In genomic region chr1:24413350-24414163, GRCh38 we compare ENCODE assay signal across 1 cellular context.
A peak's percentile ranks its signal among the peaks of the same experiment; 100 is the strongest.
TF ChIP-seq lines count a peak whose summit lies in the region.

TSS of gene STPG1 (minus strand) at chr1:24413782. CDS start at chr1:24401388, 12,394 bp downstream.

TF ChIP-seq in HepG2, 621 proteins besides CTCF, POLR2A, EP300 and RAD21 (continued from another document and continues in another):
- TF ChIP-seq ZNF318 (CRISPR knock-in tag; IDR thresholded peaks at IDR 0.05), result no peak
- TF ChIP-seq ATF3 (CRISPR knock-in tag; IDR thresholded peaks at IDR 0.05), result 0 out of 2 replicates have a peak, but pooled peaks have one; percentile 29
- TF ChIP-seq ZNF660 (CRISPR knock-in tag; IDR thresholded peaks at IDR 0.05; ENCODE audit: borderline replicate concordance, low read depth), result no peak
- TF ChIP-seq HMGXB3 (CRISPR knock-in tag; IDR thresholded peaks at IDR 0.05; ENCODE audit: borderline replicate concordance), result peak; percentile 91; the same call in 1 of the 2 replicates
- no peak for TF ChIP-seq ZNF746 (CRISPR knock-in tag; IDR thresholded peaks at IDR 0.05)
- TF ChIP-seq ZNF788 (CRISPR knock-in tag; IDR thresholded peaks at IDR 0.05; ENCODE audit: borderline replicate concordance), result peak; percentile 61; the same call in 1 of the 2 replicates
- no peak for TF ChIP-seq HNRNPL (IDR thresholded peaks at IDR 0.05; ENCODE audit: low read depth, low read length)
- TF ChIP-seq FOXO1 (CRISPR knock-in tag; IDR thresholded peaks at IDR 0.05), result peak; percentile 30; the same call in 1 of the 2 replicates
- TF ChIP-seq ZNF547 (CRISPR knock-in tag; IDR thresholded peaks at IDR 0.05), result peak; percentile 74; the same call in 1 of the 2 replicates
- no peak for TF ChIP-seq THYN1 (CRISPR knock-in tag; IDR thresholded peaks at IDR 0.05; ENCODE audit: borderline replicate concordance, low read depth)
- no peak for TF ChIP-seq KLF6 (CRISPR knock-in tag; IDR thresholded peaks at IDR 0.05)
- peak; percentile 75 for TF ChIP-seq RFX3 (CRISPR knock-in tag; IDR thresholded peaks at IDR 0.05)
- peak; percentile 53; the same call in 1 of the 2 replicates for TF ChIP-seq ZNF800 (CRISPR knock-in tag; IDR thresholded peaks at IDR 0.05)
- TF ChIP-seq ZNF512 (CRISPR knock-in tag; IDR thresholded peaks at IDR 0.05), result no peak
- peak; percentile 35 for TF ChIP-seq RXRA (CRISPR knock-in tag; IDR thresholded peaks at IDR 0.05)
- TF ChIP-seq CREB1 (IDR thresholded peaks at IDR 0.05), result no peak
- peak; percentile 76 for TF ChIP-seq CREB1 (CRISPR knock-in tag; IDR thresholded peaks at IDR 0.05)
- TF ChIP-seq HDAC1 (CRISPR knock-in tag; IDR thresholded peaks at IDR 0.05), result peak; percentile 84
- no peak for TF ChIP-seq ZNF510 (CRISPR knock-in tag; IDR thresholded peaks at IDR 0.05; ENCODE audit: low read depth)
- peak; percentile 18; the same call in 1 of the 2 replicates for TF ChIP-seq MAX (IDR thresholded peaks at IDR 0.05)
- TF ChIP-seq TEAD3 (CRISPR knock-in tag; optimal IDR thresholded peaks at IDR 0.05; ENCODE audit: borderline replicate concordance), result peak; percentile 54
- peak; percentile 19; the same call in 1 of the 2 replicates for TF ChIP-seq MTERF4 (CRISPR knock-in tag; IDR thresholded peaks at IDR 0.05)
- TF ChIP-seq FOXA3 (CRISPR knock-in tag; IDR thresholded peaks at IDR 0.05), result 0 out of 2 replicates have a peak, but pooled peaks have one; percentile 6
- no peak for TF ChIP-seq ZNF704 (CRISPR knock-in tag; IDR thresholded peaks at IDR 0.05; ENCODE audit: borderline replicate concordance)
- no peak for TF ChIP-seq HMGA1 (CRISPR knock-in tag; conservative IDR thresholded peaks at IDR 0.05)
- no peak for TF ChIP-seq ZNF335 (CRISPR knock-in tag; IDR thresholded peaks at IDR 0.05)
- peak; percentile 91; the same call in 1 of the 2 replicates for TF ChIP-seq FOXO4 (CRISPR knock-in tag; conservative IDR thresholded peaks at IDR 0.05)
- peak; percentile 79 for TF ChIP-seq PPARG (CRISPR knock-in tag; conservative IDR thresholded peaks at IDR 0.05)
- no peak; the same call in 1 of the 2 replicates for TF ChIP-seq RORA (CRISPR knock-in tag; IDR thresholded peaks at IDR 0.05)
- no peak for TF ChIP-seq ZBTB34 (CRISPR knock-in tag; IDR thresholded peaks at IDR 0.05)
- TF ChIP-seq ATAD3A (CRISPR knock-in tag; IDR thresholded peaks at IDR 0.05), result no peak
- TF ChIP-seq ZNF138 (CRISPR knock-in tag; IDR thresholded peaks at IDR 0.05; ENCODE audit: low read depth), result no peak
